1 cellular context compared by ENCODE assay signal in the genomic region with DNA sequence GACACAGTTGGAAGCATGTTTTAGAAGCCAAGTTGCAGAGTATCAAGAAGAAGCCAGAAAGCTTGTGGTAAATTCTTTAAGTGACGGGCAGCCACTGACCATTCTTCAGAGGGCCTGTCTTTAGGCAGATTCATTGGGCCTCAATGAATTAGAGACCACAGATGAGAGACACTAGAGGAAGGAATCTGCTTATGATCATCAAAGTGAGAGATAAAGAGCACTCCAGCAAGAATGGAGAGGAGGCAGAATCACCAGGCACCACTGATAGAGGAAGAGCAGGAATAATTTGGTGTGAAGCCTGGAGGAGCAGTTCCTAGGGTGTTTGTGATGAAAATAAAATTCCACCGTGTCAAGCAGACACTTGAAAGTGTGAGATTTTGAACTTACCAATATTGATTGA.
TF ChIP-seq lines count a peak whose summit lies in the region.

No MANE protein-coding gene starts in this region.

TF ChIP-seq in SK-N-SH treated with all-trans-retinoic acid at 6 μM for 48 hours, 23 proteins besides CTCF, POLR2A, EP300 and RAD21 (continued from another document):
- TF ChIP-seq, protein P1, sequence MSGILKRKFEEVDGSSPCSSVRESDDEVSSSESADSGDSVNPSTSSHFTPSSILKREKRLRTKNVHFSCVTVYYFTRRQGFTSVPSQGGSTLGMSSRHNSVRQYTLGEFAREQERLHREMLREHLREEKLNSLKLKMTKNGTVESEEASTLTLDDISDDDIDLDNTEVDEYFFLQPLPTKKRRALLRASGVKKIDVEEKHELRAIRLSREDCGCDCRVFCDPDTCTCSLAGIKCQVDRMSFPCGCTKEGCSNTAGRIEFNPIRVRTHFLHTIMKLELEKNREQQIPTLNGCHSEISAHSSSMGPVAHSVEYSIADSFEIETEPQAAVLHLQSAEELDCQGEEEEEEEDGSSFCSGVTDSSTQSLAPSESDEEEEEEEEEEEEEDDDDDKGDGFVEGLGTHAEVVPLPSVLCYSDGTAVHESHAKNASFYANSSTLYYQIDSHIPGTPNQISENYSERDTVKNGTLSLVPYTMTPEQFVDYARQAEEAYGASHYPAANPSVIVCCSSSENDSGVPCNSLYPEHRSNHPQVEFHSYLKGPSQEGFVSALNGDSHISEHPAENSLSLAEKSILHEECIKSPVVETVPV (CRISPR knock-in tag; IDR thresholded peaks at IDR 0.05): no peak
- TF ChIP-seq RARB (CRISPR knock-in tag; IDR thresholded peaks at IDR 0.05): no peak
